14 cellular contexts compared by ENCODE assay signal in the genomic region with DNA sequence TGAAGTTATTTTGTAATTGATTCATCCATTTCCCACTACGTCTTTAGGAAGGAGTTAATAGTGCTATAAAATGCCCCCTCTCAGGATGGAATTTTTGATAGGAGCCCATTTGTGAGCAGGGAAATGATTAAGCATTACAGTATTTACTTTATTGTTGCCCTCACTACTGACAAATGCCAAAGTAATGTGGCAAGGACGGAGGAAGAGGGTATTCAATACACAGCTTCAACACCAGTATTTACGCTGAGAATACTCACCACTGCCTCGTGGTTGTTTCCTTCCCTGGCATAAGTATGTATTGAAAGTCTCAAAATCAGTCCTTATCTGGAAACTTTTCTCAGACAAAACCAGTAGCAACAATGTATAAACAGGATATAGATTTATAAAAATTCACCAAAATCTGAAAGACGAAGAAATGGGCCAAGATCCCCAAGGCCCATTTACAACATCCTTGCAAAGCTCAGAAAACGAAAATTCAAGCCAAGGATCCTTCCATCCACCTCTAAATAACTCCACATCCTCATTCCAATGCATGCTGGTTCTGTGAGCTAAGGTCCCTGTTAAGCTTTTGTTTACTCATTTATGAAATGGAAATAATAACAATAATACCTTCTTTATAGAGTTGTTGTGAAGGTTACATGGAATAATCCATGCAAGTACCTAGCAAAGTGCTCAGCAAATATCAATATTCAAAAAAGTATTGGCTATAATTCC. TPM values are rescaled to one million over a fixed set of nuclear protein-coding genes. Genes with fewer than 3 reads are reported as not detected.
DNase-seq lines count a peak whose midpoint lies in the region; ATAC-seq and TF ChIP-seq lines count a peak whose summit lies in the region.
"Had no signal": no experiment of that assay in that cellular context is flagged by ENCODE, and none has a peak within 500 bp of the region (broad histone marks: within the 10 kb centered on the region; RNA-seq: fewer than 3 reads in every experiment).

No MANE protein-coding gene starts in this region.

- no peak overlapping the region for H3K4me3 Mint-ChIP-seq in activated T-helper 17 cell treated with anti-CD3 and anti-CD28 coated beads, Interleukin-2, amount 50 U/mL, for 72 hours
- H3K4me3 Mint-ChIP-seq: stimulated activated effector memory CD8-positive, alpha-beta T cell treated with anti-CD3 and anti-CD28 coated beads, Interleukin-12 subunit alpha, Interleukin-12 subunit beta, amount 100 ng/mL, for 72 hours had no signal

- no peak overlapping the region for H3K27ac Mint-ChIP-seq in activated T-helper 17 cell treated with anti-CD3 and anti-CD28 coated beads, Interleukin-2, amount 50 U/mL, for 72 hours

- DNase-seq in HS-5 (ENCODE audit: low read depth) (peak; percentile 90), adipocyte (ENCODE audit: low read depth) (peak; percentile 59), hepatic stellate cell (ENCODE audit: low spot score) (peak; percentile 12), testis (no peak), globus pallidus (ENCODE audit: low spot score) (no peak), midbrain (lab: John Stamatoyannopoulos, UW) (no peak)
- DNase-seq: activated CD4-positive, CD25-positive, alpha-beta regulatory T cell; activated naive CD4-positive, alpha-beta T cell; DMS153; GOT3; NCI-H1417 treated with DMSO at 0.1 percent for 48 hours had no signal

- ATAC-seq in activated T-helper 17 cell treated with anti-CD3 and anti-CD28 coated beads, Interleukin-2, amount 50 U/mL, for 72 hours (replicated peaks), result no peak
- ATAC-seq in GM19035 (IDR thresholded peaks at IDR 0.05; ENCODE audit: unreplicated experiment), result no peak
- ATAC-seq: stimulated activated effector memory CD8-positive, alpha-beta T cell treated with anti-CD3 and anti-CD28 coated beads, Interleukin-12 subunit alpha, Interleukin-12 subunit beta, amount 100 ng/mL, for 72 hours had no signal

- peaks cover 10% of the 10 kb centered on the region for H3K4me1 Mint-ChIP-seq in activated T-helper 17 cell treated with anti-CD3 and anti-CD28 coated beads, Interleukin-2, amount 50 U/mL, for 72 hours

- TF ChIP-seq POLR2A in testis (IDR thresholded peaks at IDR 0.05), result no peak

- no peaks in the 10 kb centered on the region for H3K9me3 ChIP-seq in adipocyte (ENCODE audit: control insufficient read depth, low read length)
- no peaks in the 10 kb centered on the region for H3K9me3 ChIP-seq in testis

- no peak for TF ChIP-seq CTCF in testis (IDR thresholded peaks at IDR 0.05)

- H3K4me1 ChIP-seq in adipocyte (ENCODE audit: control insufficient read depth, insufficient read depth, low read length) (peaks cover 44% of the 10 kb centered on the region), testis (peaks cover 5% of the 10 kb centered on the region)

- H3K9ac ChIP-seq in adipocyte (ENCODE audit: low read length), result peak overlapping the region; percentile 64

- no peaks in the 10 kb centered on the region for H3K27me3 ChIP-seq in adipocyte (replicated peaks; ENCODE audit: control insufficient read depth, insufficient read depth, low read length)
- H3K27me3 ChIP-seq in testis, result no peaks in the 10 kb centered on the region

- H3K4me3 ChIP-seq in adipocyte (ENCODE audit: low read length) (no peak overlapping the region), testis (no peak overlapping the region)

- no peaks in the 10 kb centered on the region for H3K27me3 Mint-ChIP-seq in activated T-helper 17 cell treated with anti-CD3 and anti-CD28 coated beads, Interleukin-2, amount 50 U/mL, for 72 hours

- H3K27ac ChIP-seq in testis, result peak overlapping the region; percentile 3 to 41

- intact Hi-C loops in testis (cut with DNase I; ENCODE audit: low total_unique reads), result no loop called here

- H3K36me3 ChIP-seq in adipocyte (ENCODE audit: control insufficient read depth, insufficient read depth, low read length, severe bottlenecking) (peaks cover 41% of the 10 kb centered on the region), testis (ENCODE audit: low read depth, missing control alignments) (no peaks in the 10 kb centered on the region)

- H3K9me3 Mint-ChIP-seq in activated T-helper 17 cell treated with anti-CD3 and anti-CD28 coated beads, Interleukin-2, amount 50 U/mL, for 72 hours, result no peaks in the 10 kb centered on the region
- H3K9me3 Mint-ChIP-seq: stimulated activated effector memory CD8-positive, alpha-beta T cell treated with anti-CD3 and anti-CD28 coated beads, Interleukin-12 subunit alpha, Interleukin-12 subunit beta, amount 100 ng/mL, for 72 hours had no signal

- H3K36me3 Mint-ChIP-seq in activated T-helper 17 cell treated with anti-CD3 and anti-CD28 coated beads, Interleukin-2, amount 50 U/mL, for 72 hours (ENCODE audit: low read depth), result peaks cover 84% of the 10 kb centered on the region

- WGBS in testis, 2 donors, result 47 to 62% methylated on average over 6 of the region's 6 CpGs

RNA-seq across cellular contexts. Expression of a gene that starts 29.3 kb away (rescaled TPM):
- total RNA-seq in testis, result 10 to 100 TPM; 56.6 to 63.6 TPM
- polyA plus RNA-seq in testis (ENCODE audit: insufficient read depth, low read depth, low replicate concordance), result 46.2 TPM
- total RNA-seq in activated T-helper 17 cell treated with anti-CD3 and anti-CD28 coated beads, Interleukin-2, amount 50 U/mL, for 72 hours, result 10 to 100 TPM; 10.2 to 16.3 TPM

Comparison
In these comparisons a context has a peak if more than half of its experiments do, and no peak if none do; other contexts are left out.
1. DNase-seq: peak in HS-5 (single experiment), adipocyte (single experiment) and hepatic stellate cell (single experiment); none in testis (single experiment), globus pallidus (single experiment) and midbrain (single experiment).